Comparison of ENCODE assay signal across 15 cellular contexts in genomic region chr10:49010295-49010694, GRCh38.
A peak's percentile ranks its signal among the peaks of the same experiment; 100 is the strongest.
DNase-seq lines count a peak whose midpoint lies in the region; ATAC-seq and TF ChIP-seq lines count a peak whose summit lies in the region.
"Had no signal": no experiment of that assay in that cellular context is flagged by ENCODE, and none has a peak within 500 bp of the region (broad histone marks: within the 10 kb centered on the region; RNA-seq: fewer than 3 reads in every experiment).

No MANE protein-coding gene starts in this region.

- H3K36me3 ChIP-seq in right atrium auricular region = no peaks in the 10 kb centered on the region
- no peaks in the 10 kb centered on the region for H3K36me3 ChIP-seq in left lung
- no peaks in the 10 kb centered on the region for H3K36me3 ChIP-seq in body of pancreas (replicated peaks in 1 of 2; ENCODE audit: insufficient read depth in 1 of 2, low read depth in 2 of 2)
- no peaks in the 10 kb centered on the region for H3K36me3 ChIP-seq in mesendoderm (ENCODE audit: control insufficient read depth, insufficient read depth, low read length)

- H4K8ac ChIP-seq in mesendoderm (ENCODE audit: low read depth, low read length) = no peak overlapping the region

- peaks cover 5% of the 10 kb centered on the region for H3K4me1 Mint-ChIP-seq in activated T-helper 17 cell treated with anti-CD3 and anti-CD28 coated beads, Interleukin-2, amount 50 U/mL, for 72 hours

- no peak overlapping the region for H2BK15ac ChIP-seq in mesendoderm (replicated peaks; ENCODE audit: low read depth)

- H3K9me3 ChIP-seq in right atrium auricular region (no peaks in the 10 kb centered on the region), left lung (no peaks in the 10 kb centered on the region), body of pancreas (no peaks in the 10 kb centered on the region)

- peaks cover 7% of the 10 kb centered on the region for H3K27me3 Mint-ChIP-seq in activated T-helper 17 cell treated with anti-CD3 and anti-CD28 coated beads, Interleukin-2, amount 50 U/mL, for 72 hours

- H3K9ac ChIP-seq in mesendoderm (ENCODE audit: low read length) = no peak overlapping the region
- H3K9ac ChIP-seq: KMS-11 had no signal

- H3K4me3 ChIP-seq in right atrium auricular region (no peak overlapping the region), left lung (no peak overlapping the region), body of pancreas (no peak overlapping the region), mesendoderm (ENCODE audit: low read length) (no peak overlapping the region)
- H3K4me3 ChIP-seq: PC-9 had no signal

- H3K79me1 ChIP-seq in mesendoderm (ENCODE audit: low read length) = no peaks in the 10 kb centered on the region

- no peaks in the 10 kb centered on the region for H3K36me3 Mint-ChIP-seq in activated T-helper 17 cell treated with anti-CD3 and anti-CD28 coated beads, Interleukin-2, amount 50 U/mL, for 72 hours (ENCODE audit: low read depth)
- H3K36me3 Mint-ChIP-seq in activated naive CD4-positive, alpha-beta T cell treated with anti-CD3 and anti-CD28 coated beads, Interleukin-2, amount 50 U/mL, for 72 hours = no peaks in the 10 kb centered on the region
- H3K36me3 Mint-ChIP-seq: CD14-positive monocyte had no signal

- intact Hi-C loops in cardiac septum (cut with DNase I) = loop anchor here (5.0 kb wide), 1 partner anchor 42 kb away; no protein-coding TSS in a partner anchor
- intact Hi-C loops in left lung (cut with DNase I) = no loop called here
- intact Hi-C loops in body of pancreas (cut with DNase I) = no loop called here

- peak; percentile 59 for DNase-seq in right atrium auricular region (ENCODE audit: low spot score)
- DNase-seq in cardiac septum (ENCODE audit: low spot score) = no peak
- no peak for DNase-seq in left lung
- no peak for DNase-seq in body of pancreas
- DNase-seq in mesendoderm = no peak
- no peak for DNase-seq in AG08395 (ENCODE audit: low spot score)
- no peak for DNase-seq in activated naive CD4-positive, alpha-beta T cell treated with anti-CD3 and anti-CD28 coated beads, Interleukin-2, amount 50 U/mL, for 72 hours (ENCODE audit: low spot score in 2 of 2)
- DNase-seq: EL, NCI-H1092, NCI-H2081, NCI-H748 treated with DMSO at 0.1 percent for 48 hours, PC-9 had no signal

- H3K27ac Mint-ChIP-seq in activated T-helper 17 cell treated with anti-CD3 and anti-CD28 coated beads, Interleukin-2, amount 50 U/mL, for 72 hours = peak overlapping the region; percentile 53
- H3K27ac Mint-ChIP-seq in activated naive CD4-positive, alpha-beta T cell treated with anti-CD3 and anti-CD28 coated beads, Interleukin-2, amount 50 U/mL, for 72 hours = no peak overlapping the region

- H3K27ac ChIP-seq in right atrium auricular region (no peak overlapping the region), left lung (no peak overlapping the region), body of pancreas (no peak overlapping the region), mesendoderm (ENCODE audit: low read depth, low read length) (no peak overlapping the region)
- H3K27ac ChIP-seq: KMS-11, PC-9 had no signal

- H2BK5ac ChIP-seq in mesendoderm (ENCODE audit: low read length) = no peak overlapping the region

- H3K9me3 Mint-ChIP-seq in activated T-helper 17 cell treated with anti-CD3 and anti-CD28 coated beads, Interleukin-2, amount 50 U/mL, for 72 hours = no peaks in the 10 kb centered on the region
- peaks cover 0 to 3% of the 10 kb centered on the region in 2 donors for H3K9me3 Mint-ChIP-seq in activated naive CD4-positive, alpha-beta T cell treated with anti-CD3 and anti-CD28 coated beads, Interleukin-2, amount 50 U/mL, for 72 hours
- H3K9me3 Mint-ChIP-seq: CD14-positive monocyte had no signal

- H3K79me2 ChIP-seq in mesendoderm (ENCODE audit: control insufficient read depth, insufficient read depth, low read length) = no peaks in the 10 kb centered on the region

- no peak overlapping the region for H2AK5ac ChIP-seq in mesendoderm (ENCODE audit: low read length)

- no peaks in the 10 kb centered on the region for H3K27me3 ChIP-seq in right atrium auricular region
- H3K27me3 ChIP-seq in left lung = no peaks in the 10 kb centered on the region
- H3K27me3 ChIP-seq in body of pancreas = no peaks in the 10 kb centered on the region
- no peaks in the 10 kb centered on the region for H3K27me3 ChIP-seq in mesendoderm (ENCODE audit: insufficient read depth, low read length, poor library complexity)

- peaks cover 0 to 49% of the 10 kb centered on the region in 2 donors for H3K4me1 ChIP-seq in right atrium auricular region
- H3K4me1 ChIP-seq in left lung = no peaks in the 10 kb centered on the region
- no peaks in the 10 kb centered on the region for H3K4me1 ChIP-seq in body of pancreas
- no peaks in the 10 kb centered on the region for H3K4me1 ChIP-seq in mesendoderm (ENCODE audit: control insufficient read depth, low read depth, low read length)

- ATAC-seq in activated T-helper 17 cell treated with anti-CD3 and anti-CD28 coated beads, Interleukin-2, amount 50 U/mL, for 72 hours (replicated peaks) = no peak
- ATAC-seq in left lung (peak; percentile 20), body of pancreas (no peak)
- no peak for ATAC-seq in activated naive CD4-positive, alpha-beta T cell treated with anti-CD3 and anti-CD28 coated beads, Interleukin-2, amount 50 U/mL, for 72 hours

- H3K4ac ChIP-seq in mesendoderm (ENCODE audit: low read depth, low read length) = no peak overlapping the region

- H4K5ac ChIP-seq in mesendoderm (ENCODE audit: low read length) = no peak overlapping the region

- H3K18ac ChIP-seq in mesendoderm (ENCODE audit: low read length) = no peak overlapping the region

- H2BK120ac ChIP-seq in mesendoderm (ENCODE audit: low read depth, low read length) = no peak overlapping the region

- 56 to 64% methylated on average over 4 of the region's 4 CpGs for WGBS in body of pancreas, 2 donors
- no CpG with 5 or more reads among the region's 4 CpGs for WGBS in mesendoderm (ENCODE audit: extremely low coverage, insufficient coverage, low lambda C conversion rate)

- no peak overlapping the region for H3K4me2 ChIP-seq in mesendoderm (ENCODE audit: low read length)
- H3K4me2 ChIP-seq: KMS-11, PC-9 had no signal

- H3K4me3 Mint-ChIP-seq in activated T-helper 17 cell treated with anti-CD3 and anti-CD28 coated beads, Interleukin-2, amount 50 U/mL, for 72 hours = no peak overlapping the region
- H3K4me3 Mint-ChIP-seq: CD14-positive monocyte had no signal

- no peak overlapping the region for H3K56ac ChIP-seq in mesendoderm (ENCODE audit: low read length)

- TF ChIP-seq CTCF in right atrium auricular region (IDR thresholded peaks at IDR 0.05) (no peak), left lung (IDR thresholded peaks at IDR 0.05) (no peak), body of pancreas (IDR thresholded peaks at IDR 0.05) (no peak)

- no peak overlapping the region for H3K23ac ChIP-seq in mesendoderm (ENCODE audit: low read length)

- TF ChIP-seq POLR2A in body of pancreas (IDR thresholded peaks at IDR 0.05) = no peak
